ENCODE assay signal across 29 cellular contexts in genomic region chr12:12519599-12519998, GRCh38. TPM values are rescaled to one million over a fixed set of nuclear protein-coding genes. Genes with fewer than 3 reads are reported as not detected.
DNase-seq lines count a peak whose midpoint lies in the region; ATAC-seq and TF ChIP-seq lines count a peak whose summit lies in the region.
"Had no signal": no experiment of that assay in that cellular context is flagged by ENCODE, and none has a peak within 500 bp of the region (broad histone marks: within the 10 kb centered on the region; RNA-seq: fewer than 3 reads in every experiment).

No MANE protein-coding gene starts in this region.

- H3K27me3 ChIP-seq in SK-N-SH (ENCODE audit: insufficient read depth) (no peaks in the 10 kb centered on the region), heart right ventricle (no peaks in the 10 kb centered on the region)
- H3K27me3 ChIP-seq: BLaER1, tibial artery had no signal

- TF ChIP-seq EP300 in SK-N-SH (IDR thresholded peaks at IDR 0.05; ENCODE audit: borderline replicate concordance in 1 of 2, low read depth in 1 of 2, low read length in 1 of 2) = no peak

- ATAC-seq in SK-N-SH treated with all-trans-retinoic acid at 6 μM for 48 hours (no peak; the same call in 2 of the 3 replicates), GM21515 (IDR thresholded peaks at IDR 0.05; ENCODE audit: unreplicated experiment) (no peak), heart right ventricle (no peak)
- ATAC-seq in stimulated activated effector memory CD8-positive, alpha-beta T cell treated with anti-CD3 and anti-CD28 coated beads, Interleukin-12 subunit alpha, Interleukin-12 subunit beta, amount 100 ng/mL, for 72 hours = no peak
- ATAC-seq: Panc1 had no signal

- H3K4me1 Mint-ChIP-seq in neural crest cell = peaks cover 47% of the 10 kb centered on the region
- H3K4me1 Mint-ChIP-seq in type B pancreatic cell (ENCODE audit: unreplicated experiment) = peaks cover 13% of the 10 kb centered on the region
- H3K4me1 Mint-ChIP-seq in stimulated activated effector memory CD8-positive, alpha-beta T cell treated with anti-CD3 and anti-CD28 coated beads, Interleukin-12 subunit alpha, Interleukin-12 subunit beta, amount 100 ng/mL, for 72 hours = peaks cover 28% of the 10 kb centered on the region

- no peak for TF ChIP-seq RAD21 in SK-N-SH (IDR thresholded peaks at IDR 0.05; ENCODE audit: low read length)

- WGBS in SK-N-SH (ENCODE audit: low lambda C conversion rate) = 56% methylated on average over 3 of the region's 3 CpGs
- 58 to 75% methylated on average over 3 of the region's 3 CpGs for WGBS in heart right ventricle, 2 donors

- H3K9me2 ChIP-seq in SK-N-SH = no peaks in the 10 kb centered on the region

- H3F3A ChIP-seq in SK-N-SH (replicated peaks; ENCODE audit: insufficient read depth) = peaks cover 8% of the 10 kb centered on the region

- H3K9ac ChIP-seq in SK-N-SH = no peak overlapping the region
- H3K9ac ChIP-seq: BLaER1 had no signal

- intact Hi-C loops in heart right ventricle (cut with DNase I) = no loop called here

- POLR2A ChIA-PET in SK-N-SH (lab: Yijun Ruan, JAX) = no interaction called here

- H3K36me3 Mint-ChIP-seq in neural crest cell (ENCODE audit: low read depth) = peaks cover 6% of the 10 kb centered on the region
- H3K36me3 Mint-ChIP-seq in type B pancreatic cell = peaks cover 53% of the 10 kb centered on the region
- peaks cover 76% of the 10 kb centered on the region for H3K36me3 Mint-ChIP-seq in stimulated activated effector memory CD8-positive, alpha-beta T cell treated with anti-CD3 and anti-CD28 coated beads, Interleukin-12 subunit alpha, Interleukin-12 subunit beta, amount 100 ng/mL, for 72 hours

- TF ChIP-seq CTCF in SK-N-SH (IDR thresholded peaks at IDR 0.05) (no peak), neural crest cell (conservative IDR thresholded peaks at IDR 0.05) (no peak), type B pancreatic cell (conservative IDR thresholded peaks at IDR 0.05) (no peak), heart right ventricle (IDR thresholded peaks at IDR 0.05) (no peak)

- H3K27ac ChIP-seq in SK-N-SH (ENCODE audit: low read depth in 2 of 2, low read length in 1 of 2) = peak overlapping the region in 1 of 2 experiments; percentile 29; a peak in 1 of 4 replicates
- H3K27ac ChIP-seq in caudate nucleus (ENCODE audit: low read depth, low read length) = peak overlapping the region; percentile 14
- H3K27ac ChIP-seq in heart right ventricle = no peak overlapping the region
- H3K27ac ChIP-seq: BLaER1, prostate gland, tibial artery, VCaP had no signal

- H3K79me2 ChIP-seq in SK-N-SH (ENCODE audit: insufficient read depth) = peaks cover 94% of the 10 kb centered on the region

- H3K27ac Mint-ChIP-seq in neural crest cell (ENCODE audit: unreplicated experiment) = no peak overlapping the region
- peak overlapping the region; percentile 82 for H3K27ac Mint-ChIP-seq in type B pancreatic cell
- H3K27ac Mint-ChIP-seq in stimulated activated effector memory CD8-positive, alpha-beta T cell treated with anti-CD3 and anti-CD28 coated beads, Interleukin-12 subunit alpha, Interleukin-12 subunit beta, amount 100 ng/mL, for 72 hours = no peak overlapping the region
- H3K27ac Mint-ChIP-seq: stimulated activated naive CD8-positive, alpha-beta T cell treated with anti-CD3 and anti-CD28 coated beads, Interleukin-15, Interleukin-2, amounts not matched to agents 100 ng/mL and 50 ng/mL, for 24 hours had no signal

- no peak overlapping the region for H3K4me3 ChIP-seq in SK-N-SH (ENCODE audit: low read depth in 2 of 2, low read length in 1 of 2)
- no peak overlapping the region for H3K4me3 ChIP-seq in heart right ventricle
- H3K4me3 ChIP-seq: BLaER1, prostate gland, tibial artery had no signal

- H2AFZ ChIP-seq in SK-N-SH (ENCODE audit: low read depth) = no peak overlapping the region

- no peaks in the 10 kb centered on the region for H3K9me3 Mint-ChIP-seq in neural crest cell
- no peaks in the 10 kb centered on the region for H3K9me3 Mint-ChIP-seq in type B pancreatic cell
- H3K9me3 Mint-ChIP-seq in stimulated activated effector memory CD8-positive, alpha-beta T cell treated with anti-CD3 and anti-CD28 coated beads, Interleukin-12 subunit alpha, Interleukin-12 subunit beta, amount 100 ng/mL, for 72 hours = no peaks in the 10 kb centered on the region
- H3K9me3 Mint-ChIP-seq: stimulated activated naive CD8-positive, alpha-beta T cell treated with anti-CD3 and anti-CD28 coated beads, Interleukin-15, Interleukin-2, amounts not matched to agents 100 ng/mL and 50 ng/mL, for 24 hours had no signal

- H3K36me3 ChIP-seq in SK-N-SH (replicated peaks in 1 of 2; ENCODE audit: control insufficient read depth in 1 of 2, insufficient read depth in 2 of 2, low read length in 1 of 2) (peaks cover 18 to 24% of the 10 kb centered on the region in 2 experiments), heart right ventricle (peaks cover 0 to 60% (median 12%) of the 10 kb centered on the region in 9 donors)
- H3K36me3 ChIP-seq: prostate gland had no signal

- H3K4me3 Mint-ChIP-seq in neural crest cell (peak overlapping the region; percentile 68), type B pancreatic cell (peak overlapping the region; percentile 45)
- H3K4me3 Mint-ChIP-seq in stimulated activated effector memory CD8-positive, alpha-beta T cell treated with anti-CD3 and anti-CD28 coated beads, Interleukin-12 subunit alpha, Interleukin-12 subunit beta, amount 100 ng/mL, for 72 hours = no peak overlapping the region
- H3K4me3 Mint-ChIP-seq: stimulated activated naive CD8-positive, alpha-beta T cell treated with anti-CD3 and anti-CD28 coated beads, Interleukin-15, Interleukin-2, amounts not matched to agents 100 ng/mL and 50 ng/mL, for 24 hours had no signal

- H3K4me1 ChIP-seq in SK-N-SH (ENCODE audit: control insufficient read depth in 1 of 2, insufficient read depth in 2 of 2, low read depth in 1 of 2, low read length in 1 of 2) (peaks cover 12 to 15% of the 10 kb centered on the region in 2 experiments), heart right ventricle (peaks cover 0 to 47% (median 19%) of the 10 kb centered on the region in 9 donors)
- H3K4me1 ChIP-seq: BLaER1 had no signal

- CTCF ChIA-PET in SK-N-SH (lab: Yijun Ruan, JAX) = interaction anchor here (1.1 to 2.3 kb wide), 4 partner anchors 25 to 143 kb away, joined by 3 to 13 read pairs (median 3); no protein-coding TSS in a partner anchor

- H3K4me2 ChIP-seq in SK-N-SH = no peak overlapping the region
- H3K4me2 ChIP-seq: BLaER1 had no signal

- H3K27me3 Mint-ChIP-seq in neural crest cell (ENCODE audit: low read depth) (no peaks in the 10 kb centered on the region), type B pancreatic cell (no peaks in the 10 kb centered on the region)
- H3K27me3 Mint-ChIP-seq: stimulated activated naive CD8-positive, alpha-beta T cell treated with anti-CD3 and anti-CD28 coated beads, Interleukin-15, Interleukin-2, amounts not matched to agents 100 ng/mL and 50 ng/mL, for 24 hours had no signal

- DNase-seq in SK-N-SH (no peak), caudate nucleus (lab: John Stamatoyannopoulos, UW) (no peak), neural crest cell (ENCODE audit: low read depth, low spot score) (no peak), type B pancreatic cell (ENCODE audit: extremely low spot score, unreplicated experiment) (no peak), heart right ventricle (no peak)
- DNase-seq in stimulated activated effector memory CD8-positive, alpha-beta T cell treated with anti-CD3 and anti-CD28 coated beads, Interleukin-12 subunit alpha, Interleukin-12 subunit beta, amount 100 ng/mL, for 72 hours (ENCODE audit: low spot score in 2 of 2) = no peak
- DNase-seq: activated CD4-positive, alpha-beta T cell treated with anti-CD3 and anti-CD28 coated beads for 48 hours; activated CD8-positive, alpha-beta memory T cell treated with anti-CD3 and anti-CD28 coated beads for 24 hours; activated gamma-delta T cell; Caco-2; DMS79; effector CD8-positive, alpha-beta T cell; GDM1; glutamatergic neuron; HCEC 1CT; KG1; kidney glomerular epithelial cell; NCI-H1417 treated with DMSO at 0.1 percent for 48 hours; NCI-H2081; NCI-H446; SHP77; tibial artery had no signal

- no peaks in the 10 kb centered on the region for H3K9me3 ChIP-seq in SK-N-SH
- no peaks in the 10 kb centered on the region for H3K9me3 ChIP-seq in heart right ventricle
- H3K9me3 ChIP-seq: BLaER1, Caco-2, prostate gland, tibial artery had no signal

- H4K20me1 ChIP-seq in SK-N-SH (ENCODE audit: insufficient read depth) = no peaks in the 10 kb centered on the region
- H4K20me1 ChIP-seq: BLaER1 had no signal

TF ChIP-seq in SK-N-SH, 30 proteins besides CTCF, POLR2A, EP300 and RAD21 (continues in another document):
- no peak for TF ChIP-seq IRF3 (IDR thresholded peaks at IDR 0.05; ENCODE audit: low read depth, low read length)

TF ChIP-seq in SK-N-SH treated with all-trans-retinoic acid at 6 μM for 48 hours, 23 proteins besides CTCF, POLR2A, EP300 and RAD21 (continues in another document):
- TF ChIP-seq PPARA (CRISPR knock-in tag; IDR thresholded peaks at IDR 0.05; ENCODE audit: borderline replicate concordance) (no peak), ZC3H10 (CRISPR knock-in tag; IDR thresholded peaks at IDR 0.05) (no peak), PATZ1 (CRISPR knock-in tag; IDR thresholded peaks at IDR 0.05; ENCODE audit: borderline replicate concordance) (no peak), ZNF565 (CRISPR knock-in tag; conservative IDR thresholded peaks at IDR 0.05; ENCODE audit: low read depth) (no peak), ZNF8 (CRISPR knock-in tag; IDR thresholded peaks at IDR 0.05) (no peak), OSR1 (CRISPR knock-in tag; IDR thresholded peaks at IDR 0.05) (no peak), ISL1 (CRISPR knock-in tag; IDR thresholded peaks at IDR 0.05) (no peak), ZNF70 (CRISPR knock-in tag; IDR thresholded peaks at IDR 0.05) (no peak), SNAI2 (CRISPR knock-in tag; IDR thresholded peaks at IDR 0.05) (no peak)

RNA-seq across cellular contexts. Expression of gene DUSP16, which starts 43.1 kb away (rescaled TPM):
- polyA plus RNA-seq in SK-N-SH (2012; rRNA removed) (7.1 and 8.5 TPM in 2 replicates), heart right ventricle (1 to 10 TPM; 2.6 to 4.8 TPM)
- polyA plus RNA-seq in SK-N-SH (2012; cell fraction: cytosol; rRNA removed) = 8.6 and 9.8 TPM in 2 replicates
- 5.0 and 7.1 TPM in 2 replicates for polyA plus RNA-seq in SK-N-SH (2012; cell fraction: nucleus; rRNA removed)
- total RNA-seq in neural crest cell (30.8 and 32.0 TPM in 2 replicates), type B pancreatic cell (ENCODE audit: low replicate concordance) (52.1 and 240 TPM in 2 replicates), heart right ventricle (10 to 100 TPM; 10.9 to 21.7 (median 17.6) TPM)
